Comparison of ENCODE assay signal across 8 cellular contexts in genomic region chr17:20226814-20227482, GRCh38.
A peak's percentile ranks its signal among the peaks of the same experiment; 100 is the strongest.
DNase-seq lines count a peak whose midpoint lies in the region; ATAC-seq and TF ChIP-seq lines count a peak whose summit lies in the region.

No MANE protein-coding gene starts in this region.

- TF ChIP-seq CTCF in heart left ventricle (IDR thresholded peaks at IDR 0.05) (peak; percentile 64 to 84 (median 78)), uterus (IDR thresholded peaks at IDR 0.05) (peak; percentile 68 to 88 (median 79))

- intact Hi-C loops in heart left ventricle (cut with DNase I) = loop anchor here (5.0 to 10.0 kb wide), 10 partner anchors 85 to 768 kb away; partner anchors contain the start of gene SPECC1 (in 1 of the 10)
- intact Hi-C loops in uterus (cut with DNase I; ENCODE audit: low total_unique reads) = loop anchor here (10.0 kb wide), 1 partner anchor 102 kb away; no protein-coding TSS in a partner anchor

- no peak for TF ChIP-seq POLR2A in heart left ventricle (IDR thresholded peaks at IDR 0.05)
- TF ChIP-seq POLR2A in uterus (IDR thresholded peaks at IDR 0.05) = no peak

- H3K27me3 ChIP-seq in adipocyte (replicated peaks; ENCODE audit: control insufficient read depth, insufficient read depth, low read length) = no peaks in the 10 kb centered on the region
- no peaks in the 10 kb centered on the region for H3K27me3 ChIP-seq in heart left ventricle
- no peaks in the 10 kb centered on the region for H3K27me3 ChIP-seq in uterus

- H3K9ac ChIP-seq in adipocyte (ENCODE audit: low read length) = peak overlapping the region; percentile 33

- in situ Hi-C loops in ACHN (cut with HindIII; ENCODE audit: low pct_ligation_motif_present, low pct_unique_long_range_greater_than_20kb, low sequenced_read_pairs) = no loop called here

- ATAC-seq in heart left ventricle = peak; percentile 83 to 98 (median 96)

- H3K27ac ChIP-seq in heart left ventricle = no peak overlapping the region
- H3K27ac ChIP-seq in uterus = peak overlapping the region; percentile 9 to 67

- WGBS in heart left ventricle, 4 donors = 39 to 69% (median 43%) methylated on average over 6 to 8 of the region's 8 CpGs

- peak; percentile 80 for DNase-seq in ACHN
- DNase-seq in GM19238 (ENCODE audit: insufficient read length, low spot score) = peak; percentile 40
- DNase-seq in NCI-H1092 (lab: John Stamatoyannopoulos, UW) = peak; percentile 41
- DNase-seq in T follicular helper cell (ENCODE audit: low read depth) = peak; percentile 58
- peak; percentile 93 for DNase-seq in adipocyte (ENCODE audit: low read depth)
- DNase-seq in heart left ventricle = peak; percentile 76 to 89 (median 83)
- DNase-seq in pulmonary artery endothelial cell (ENCODE audit: low read depth, low spot score) = peak; percentile 43
- DNase-seq in uterus = peak; percentile 83 to 85

- H3K9me3 ChIP-seq in adipocyte (ENCODE audit: control insufficient read depth, low read length) = no peaks in the 10 kb centered on the region
- no peaks in the 10 kb centered on the region for H3K9me3 ChIP-seq in heart left ventricle
- no peaks in the 10 kb centered on the region for H3K9me3 ChIP-seq in uterus

- peaks cover 23% of the 10 kb centered on the region for H3K4me1 ChIP-seq in adipocyte (ENCODE audit: control insufficient read depth, insufficient read depth, low read length)
- H3K4me1 ChIP-seq in heart left ventricle = peaks cover 0 to 14% (median 0%) of the 10 kb centered on the region in 12 donors
- no peaks in the 10 kb centered on the region for H3K4me1 ChIP-seq in uterus

- H3K36me3 ChIP-seq in adipocyte (ENCODE audit: control insufficient read depth, insufficient read depth, low read length, severe bottlenecking) (peaks cover 3% of the 10 kb centered on the region), heart left ventricle (peaks cover 0 to 36% (median 13%) of the 10 kb centered on the region in 9 donors), uterus (no peaks in the 10 kb centered on the region)

- H3K4me3 ChIP-seq in adipocyte (ENCODE audit: low read length) (peak overlapping the region; percentile 21), heart left ventricle (no peak overlapping the region), uterus (no peak overlapping the region)

Comparison
In these comparisons a context has a peak if more than half of its experiments do, and no peak if none do; other contexts are left out.
1. DNase-seq: peak in every context shown above with its lines; median percentile 93 in adipocyte; 84 in uterus; 83 in heart left ventricle; 80 in ACHN; 58 in T follicular helper cell; 43 in pulmonary artery endothelial cell; 41 in NCI-H1092; 40 in GM19238.
2. H3K27ac ChIP-seq: peak in uterus (2 of 2); none in heart left ventricle (0 of 12).